ENCODE assay signal across 1 cellular context in genomic region chr19:45091031-45091918, GRCh38.
A peak's percentile ranks its signal among the peaks of the same experiment; 100 is the strongest.
TF ChIP-seq lines count a peak whose summit lies in the region.

No MANE protein-coding gene starts in this region.

TF ChIP-seq in HCT116, 20 proteins besides CTCF, POLR2A, EP300 and RAD21 (continued from another document):
- TF ChIP-seq MAX (IDR thresholded peaks at IDR 0.05) (peak; percentile 87), YY1 (IDR thresholded peaks at IDR 0.05; ENCODE audit: extremely low read depth, insufficient replicate concordance, low read depth, low read length) (peak; percentile 68), CBX3 (IDR thresholded peaks at IDR 0.05; ENCODE audit: low read depth) (no peak), ATF3 (IDR thresholded peaks at IDR 0.05) (no peak), EZH2 (IDR thresholded peaks at IDR 0.05) (no peak), REST (IDR thresholded peaks at IDR 0.05; ENCODE audit: low read depth) (no peak), ZFX (IDR thresholded peaks at IDR 0.05) (no peak)
